Comparison of ENCODE assay signal across 8 cellular contexts in the genomic region with DNA sequence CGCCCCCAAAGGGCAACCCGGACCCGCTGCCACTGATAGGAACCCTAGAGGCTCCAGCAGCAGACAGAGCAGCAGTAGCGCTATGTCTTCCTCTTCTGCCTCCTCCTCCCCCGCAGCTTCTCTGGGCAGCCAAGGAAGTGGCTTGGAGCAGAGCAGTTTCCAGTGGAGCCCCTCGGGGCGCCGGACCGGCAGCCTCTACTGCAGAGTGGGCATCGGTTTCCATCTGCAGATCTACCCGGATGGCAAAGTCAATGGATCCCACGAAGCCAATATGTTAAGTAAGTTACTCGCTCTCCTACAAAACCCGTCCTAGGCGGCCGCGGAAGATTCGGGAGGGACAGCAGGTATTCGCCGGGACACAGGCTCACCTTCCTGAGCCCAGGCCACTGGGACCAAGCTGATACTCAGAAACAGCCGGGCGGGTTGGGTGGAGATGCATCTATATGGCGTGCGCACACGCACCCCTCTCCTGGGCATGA. TPM values are rescaled to one million over a fixed set of nuclear protein-coding genes. Genes with fewer than 3 reads are reported as not detected.
DNase-seq lines count a peak whose midpoint lies in the region; FAIRE-seq and TF ChIP-seq lines count a peak whose summit lies in the region.

No MANE protein-coding gene starts in this region.

- H3K27me3 ChIP-seq in endodermal cell (ENCODE audit: control insufficient read depth, insufficient read depth, low read length, poor library complexity, severe bottlenecking) = peaks cover 100% of the 10 kb centered on the region

- no peak overlapping the region for H3K27ac Mint-ChIP-seq in activated T-cell treated with anti-CD3 and anti-CD28 coated beads, Interleukin-2, amount 50 U/mL, for 24 hours
- H3K27ac Mint-ChIP-seq in endodermal cell = no peak overlapping the region
- H3K27ac Mint-ChIP-seq in nephron = no peak overlapping the region

- H3K27ac ChIP-seq in endodermal cell (ENCODE audit: low read depth, low read length) = no peak overlapping the region

- H3K9ac ChIP-seq in endodermal cell (ENCODE audit: extremely low read depth, low read length, poor library complexity, severe bottlenecking) = no peak overlapping the region

- peaks cover 12% of the 10 kb centered on the region for H3K4me1 ChIP-seq in endodermal cell (ENCODE audit: control insufficient read depth, insufficient read depth, low read length)

- H3K9me3 Mint-ChIP-seq in activated T-cell treated with anti-CD3 and anti-CD28 coated beads, Interleukin-2, amount 50 U/mL, for 24 hours = no peaks in the 10 kb centered on the region
- no peaks in the 10 kb centered on the region for H3K9me3 Mint-ChIP-seq in endodermal cell
- H3K9me3 Mint-ChIP-seq in nephron = peaks cover 14% of the 10 kb centered on the region

- H3K4me3 Mint-ChIP-seq in activated T-cell treated with anti-CD3 and anti-CD28 coated beads, Interleukin-2, amount 50 U/mL, for 24 hours = peak overlapping the region; percentile 69
- peak overlapping the region; percentile 68 for H3K4me3 Mint-ChIP-seq in endodermal cell
- peak overlapping the region; percentile 88 to 94 (median 89) for H3K4me3 Mint-ChIP-seq in nephron

- no peaks in the 10 kb centered on the region for H3K36me3 ChIP-seq in endodermal cell (ENCODE audit: control insufficient read depth, insufficient read depth, low read length)

- peak overlapping the region; percentile 82 for H3K4me3 ChIP-seq in endodermal cell (ENCODE audit: low read length)

- FAIRE-seq in RCC 7860 (lab: Jason Lieb, UNC) = no peak

- H3K9me3 ChIP-seq in endodermal cell (ENCODE audit: control insufficient read depth, low read length) = no peaks in the 10 kb centered on the region

- H3K36me3 Mint-ChIP-seq in activated T-cell treated with anti-CD3 and anti-CD28 coated beads, Interleukin-2, amount 50 U/mL, for 24 hours (ENCODE audit: low read depth) = no peaks in the 10 kb centered on the region
- H3K36me3 Mint-ChIP-seq in endodermal cell (ENCODE audit: low read depth) (no peaks in the 10 kb centered on the region), nephron (ENCODE audit: low read depth) (peaks cover 6% of the 10 kb centered on the region)

- peak; percentile 11 for TF ChIP-seq CTCF in endodermal cell (conservative IDR thresholded peaks at IDR 0.05)
- no peak for TF ChIP-seq CTCF in nephron (IDR thresholded peaks at IDR 0.05; ENCODE audit: unreplicated experiment in 3 of 3)

- H3K4me1 Mint-ChIP-seq in activated T-cell treated with anti-CD3 and anti-CD28 coated beads, Interleukin-2, amount 50 U/mL, for 24 hours (ENCODE audit: low read depth) = peaks cover 40% of the 10 kb centered on the region
- H3K4me1 Mint-ChIP-seq in endodermal cell = peaks cover 48% of the 10 kb centered on the region
- peaks cover 48% of the 10 kb centered on the region for H3K4me1 Mint-ChIP-seq in nephron

- peaks cover 99% of the 10 kb centered on the region for H3K27me3 Mint-ChIP-seq in activated T-cell treated with anti-CD3 and anti-CD28 coated beads, Interleukin-2, amount 50 U/mL, for 24 hours
- H3K27me3 Mint-ChIP-seq in endodermal cell (ENCODE audit: insufficient read depth) (peaks cover 100% of the 10 kb centered on the region), nephron (ENCODE audit: low read depth) (peaks cover 100% of the 10 kb centered on the region)

- 1 to 4% methylated on average over 14 to 25 of the region's 25 CpGs for WGBS in endodermal cell (ENCODE audit: insufficient coverage in 1 of 2, insufficient read length in 1 of 2), 2 experiments

- peak; percentile 32 for DNase-seq in activated T-cell treated with anti-CD3 and anti-CD28 coated beads, Interleukin-2, amount 50 U/mL, for 24 hours
- no peak for DNase-seq in activated T-cell treated with anti-CD3 and anti-CD28 coated beads, Interleukin-2, amount 50 U/mL, for 1 hour
- peak; percentile 47 for DNase-seq in RCC 7860 (ENCODE audit: low spot score)
- DNase-seq in endodermal cell = no peak
- DNase-seq in stimulated activated naive CD4-positive, alpha-beta T cell treated with Interleukin-2 at 50 U/mL for 16 hours (lab: John Stamatoyannopoulos, UW) = no peak
- DNase-seq in T1000 (lab: John Stamatoyannopoulos, UW) = no peak
- no peak for DNase-seq in NCI-H524 (lab: John Stamatoyannopoulos, UW)

RNA-seq across cellular contexts. Expression of a gene that starts 0.5 kb away (rescaled TPM):
- total RNA-seq in endodermal cell = 1 to 10 TPM in 1 of 2 donors, under 1 TPM in 1; 0.49 to 1.6 TPM
- polyA plus RNA-seq in endodermal cell (2013, experiment 1 of 2) = not detected
- 0.08 TPM for polyA plus RNA-seq in endodermal cell (2013, experiment 2 of 2)

Comparison
In these comparisons a context has a peak if more than half of its experiments do, and no peak if none do; other contexts are left out.
1. DNase-seq: peak in activated T-cell treated with anti-CD3 and anti-CD28 coated beads, Interleukin-2, amount 50 U/mL, for 24 hours (single experiment) and RCC 7860 (single experiment); none in activated T-cell treated with anti-CD3 and anti-CD28 coated beads, Interleukin-2, amount 50 U/mL, for 1 hour (single experiment), endodermal cell (single experiment), stimulated activated naive CD4-positive, alpha-beta T cell treated with Interleukin-2 at 50 U/mL for 16 hours (single experiment), T1000 (single experiment) and NCI-H524 (0 of 2).
2. Peak in every context shown above with its lines, with median percentiles within 50 percentile points of each other: H3K4me3 Mint-ChIP-seq.